14 cellular contexts compared by ENCODE assay signal in genomic region chr13:45545686-45546409, GRCh38.
"Had no signal": no experiment of that assay in that cellular context is flagged by ENCODE, and none has a peak within 500 bp of the region (broad histone marks: within the 10 kb centered on the region; RNA-seq: fewer than 3 reads in every experiment).

No MANE protein-coding gene starts in this region.

- ATAC-seq: esophagus mucosa; lower lobe of right lung; natural killer cell; stimulated activated effector memory CD8-positive, alpha-beta T cell treated with anti-CD3 and anti-CD28 coated beads, Interleukin-12 subunit alpha, Interleukin-12 subunit beta, amount 100 ng/mL, for 72 hours had no signal

- H3K36me3 Mint-ChIP-seq: activated naive CD4-positive, alpha-beta T cell treated with anti-CD3 and anti-CD28 coated beads, Interleukin-2, amount 50 U/mL, for 72 hours; natural killer cell; stimulated activated effector memory CD8-positive, alpha-beta T cell treated with anti-CD3 and anti-CD28 coated beads, Interleukin-12 subunit alpha, Interleukin-12 subunit beta, amount 100 ng/mL, for 72 hours had no signal

- H3K9me3 ChIP-seq: lower lobe of right lung, neutrophil, sigmoid colon, thoracic aorta had no signal

- H3K4me3 ChIP-seq: lower lobe of right lung, sigmoid colon, thoracic aorta had no signal

- H3K27ac ChIP-seq: lower lobe of right lung, neutrophil, sigmoid colon, thoracic aorta, WERI-Rb-1 had no signal

- H3K9me3 Mint-ChIP-seq: activated naive CD4-positive, alpha-beta T cell treated with anti-CD3 and anti-CD28 coated beads, Interleukin-2, amount 50 U/mL, for 72 hours; natural killer cell; stimulated activated effector memory CD8-positive, alpha-beta T cell treated with anti-CD3 and anti-CD28 coated beads, Interleukin-12 subunit alpha, Interleukin-12 subunit beta, amount 100 ng/mL, for 72 hours had no signal

- H3K4me1 Mint-ChIP-seq: natural killer cell; stimulated activated effector memory CD8-positive, alpha-beta T cell treated with anti-CD3 and anti-CD28 coated beads, Interleukin-12 subunit alpha, Interleukin-12 subunit beta, amount 100 ng/mL, for 72 hours had no signal

- H3K4me3 Mint-ChIP-seq: natural killer cell; stimulated activated effector memory CD8-positive, alpha-beta T cell treated with anti-CD3 and anti-CD28 coated beads, Interleukin-12 subunit alpha, Interleukin-12 subunit beta, amount 100 ng/mL, for 72 hours had no signal

- DNase-seq: activated CD4-positive, alpha-beta T cell treated with anti-CD3 and anti-CD28 coated beads, Interleukin-2, amount 50 U/mL, for 48 hours; activated gamma-delta T cell; amniotic stem cell; effector CD4-positive, alpha-beta T cell; lower lobe of right lung; natural killer cell; sigmoid colon; stimulated activated CD4-positive, alpha-beta T cell treated with anti-CD3 and anti-CD28 coated beads, Interleukin-4, amount 100 ng/mL, for 24 hours; WERI-Rb-1 had no signal

- H3K4me1 ChIP-seq: lower lobe of right lung, sigmoid colon had no signal

- H3K36me3 ChIP-seq: lower lobe of right lung, neutrophil, sigmoid colon, thoracic aorta, WERI-Rb-1 had no signal

- H3K27ac Mint-ChIP-seq: activated naive CD4-positive, alpha-beta T cell treated with anti-CD3 and anti-CD28 coated beads, Interleukin-2, amount 50 U/mL, for 72 hours; natural killer cell; stimulated activated effector memory CD8-positive, alpha-beta T cell treated with anti-CD3 and anti-CD28 coated beads, Interleukin-12 subunit alpha, Interleukin-12 subunit beta, amount 100 ng/mL, for 72 hours had no signal
